In the genomic region with DNA sequence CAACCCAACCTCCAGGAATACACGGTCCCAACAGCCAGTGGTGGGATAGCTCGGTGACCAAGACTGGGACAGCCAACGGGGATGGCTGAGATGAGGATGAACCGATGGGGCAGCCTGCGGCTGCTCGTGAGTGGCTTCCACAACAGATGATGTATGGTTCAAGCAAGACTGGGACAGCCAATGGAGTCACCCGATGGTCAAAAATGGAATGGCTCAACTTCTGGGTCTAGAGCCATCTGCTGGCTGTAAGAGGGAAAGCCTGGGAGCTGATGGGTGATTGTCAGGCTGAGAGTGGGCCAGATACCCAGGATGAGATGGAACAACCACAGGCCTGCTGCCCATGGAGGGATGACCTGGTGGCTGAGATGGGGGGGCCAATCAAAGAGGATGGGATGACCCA, we compare ENCODE assay signal across 12 cellular contexts. TPM values are rescaled to one million over a fixed set of nuclear protein-coding genes. Genes with fewer than 3 reads are reported as not detected.
A peak's percentile ranks its signal among the peaks of the same experiment; 100 is the strongest.
DNase-seq lines count a peak whose midpoint lies in the region; ATAC-seq and TF ChIP-seq lines count a peak whose summit lies in the region.
"Had no signal": no experiment of that assay in that cellular context is flagged by ENCODE, and none has a peak within 500 bp of the region (broad histone marks: within the 10 kb centered on the region; RNA-seq: fewer than 3 reads in every experiment).

No MANE protein-coding gene starts in this region.

- ATAC-seq in HG02981 (IDR thresholded peaks at IDR 0.05; ENCODE audit: unreplicated experiment), result no peak
- ATAC-seq: activated CD4-positive, CD25-positive, alpha-beta regulatory T cell treated with anti-CD3 and anti-CD28 coated beads, Interleukin-2, amount 50 U/mL, for 24 hours had no signal

- peaks cover 0 to 35% (median 0%) of the 10 kb centered on the region in 11 experiments; a peak in 6 of 22 replicates for H4K20me1 ChIP-seq in BLaER1 treated with 17β-estradiol and CSF1 and Interleukin-3, amounts not matched to agents 10 nM and 100 nM
- no peaks in the 10 kb centered on the region for H4K20me1 ChIP-seq in GM23248 (ENCODE audit: insufficient read depth)

- in situ Hi-C loops in GM23248 (cut with MboI), result no loop called here

- peaks cover 16% of the 10 kb centered on the region; the same call in 1 of the 2 replicates for H3F3A ChIP-seq in GM23248 (ENCODE audit: insufficient read depth)

- H3K9ac ChIP-seq in BLaER1 treated with 17β-estradiol and CSF1 and Interleukin-3, amounts not matched to agents 10 nM and 100 nM, result no peak overlapping the region
- no peak overlapping the region for H3K9ac ChIP-seq in GM23248

- WGBS in GM23248 (ENCODE audit: low coverage in 1 of 2, low lambda C conversion rate in 2 of 2, missing lambda C conversion rate in 2 of 2), 2 experiments, result 80 to 84% methylated on average over 7 of the region's 7 CpGs

- H3K9me3 ChIP-seq in BLaER1 treated with 17β-estradiol and CSF1 and Interleukin-3, amounts not matched to agents 10 nM and 100 nM (replicated peaks in 1 of 11), result no peaks in the 10 kb centered on the region
- no peaks in the 10 kb centered on the region for H3K9me3 ChIP-seq in GM23248 (ENCODE audit: low read depth)
- H3K9me3 ChIP-seq in WERI-Rb-1 (ENCODE audit: severe bottlenecking), result no peaks in the 10 kb centered on the region
- H3K9me3 ChIP-seq: ovary had no signal

- no peaks in the 10 kb centered on the region for H3K36me3 ChIP-seq in BLaER1 treated with 17β-estradiol and CSF1 and Interleukin-3, amounts not matched to agents 10 nM and 100 nM
- no peaks in the 10 kb centered on the region for H3K36me3 ChIP-seq in GM23248 (ENCODE audit: low read depth)
- H3K36me3 ChIP-seq in WERI-Rb-1, result peaks cover 35% of the 10 kb centered on the region
- H3K36me3 ChIP-seq: ovary had no signal

- H3K27ac ChIP-seq in BLaER1 treated with 17β-estradiol and CSF1 and Interleukin-3, amounts not matched to agents 10 nM and 100 nM, result no peak overlapping the region
- H3K27ac ChIP-seq in GM23248 (no peak overlapping the region), WERI-Rb-1 (no peak overlapping the region)
- H3K27ac ChIP-seq: ovary had no signal

- H3K9me2 ChIP-seq in GM23248 (ENCODE audit: insufficient read depth), result no peaks in the 10 kb centered on the region

- H3K4me3 ChIP-seq in BLaER1 treated with 17β-estradiol and CSF1 and Interleukin-3, amounts not matched to agents 10 nM and 100 nM, result no peak overlapping the region
- no peak overlapping the region for H3K4me3 ChIP-seq in GM23248
- H3K4me3 ChIP-seq in WERI-Rb-1 (ENCODE audit: low read depth, low read length), result no peak overlapping the region
- H3K4me3 ChIP-seq: ovary had no signal

- H3K27me3 ChIP-seq in BLaER1 treated with 17β-estradiol and CSF1 and Interleukin-3, amounts not matched to agents 10 nM and 100 nM, result peaks cover 0 to 23% (median 8%) of the 10 kb centered on the region in 11 experiments; a peak in 10 of 22 replicates
- H3K27me3 ChIP-seq in GM23248 (replicated peaks; ENCODE audit: insufficient read depth) (no peaks in the 10 kb centered on the region), WERI-Rb-1 (ENCODE audit: insufficient read depth, low read depth, severe bottlenecking) (no peaks in the 10 kb centered on the region)
- H3K27me3 ChIP-seq: ovary had no signal

- peak overlapping the region in 10 of 11 experiments; percentile 40 to 85 (median 76); a peak in 18 of 22 replicates for H3K4me2 ChIP-seq in BLaER1 treated with 17β-estradiol and CSF1 and Interleukin-3, amounts not matched to agents 10 nM and 100 nM
- H3K4me2 ChIP-seq in GM23248 (ENCODE audit: unreplicated experiment), result no peak overlapping the region

- TF ChIP-seq CTCF in WERI-Rb-1 (IDR thresholded peaks at IDR 0.05; ENCODE audit: low read depth, low read length), result peak; percentile 74

- peak; percentile 36 for DNase-seq in GM23248
- DNase-seq in WERI-Rb-1, result no peak
- DNase-seq in iris pigment epithelial cell (ENCODE audit: low read depth), result peak; percentile 18
- DNase-seq in NCI-H2029 treated with DMSO at 0.1 percent for 48 hours (lab: John Stamatoyannopoulos, UW), result no peak
- no peak for DNase-seq in SHP77 (lab: John Stamatoyannopoulos, UW)
- no peak for DNase-seq in activated CD4-positive, alpha-beta T cell treated with anti-CD3 and anti-CD28 coated beads for 1 hour
- DNase-seq: aorta, NCI-H524 treated with DMSO at 0.1 percent for 48 hours, ovary had no signal

- H3K4me1 ChIP-seq in BLaER1 treated with 17β-estradiol and CSF1 and Interleukin-3, amounts not matched to agents 10 nM and 100 nM, result peaks cover 26 to 57% (median 45%) of the 10 kb centered on the region in 10 experiments
- peaks cover 15% of the 10 kb centered on the region for H3K4me1 ChIP-seq in GM23248 (ENCODE audit: insufficient read depth)

- no peak overlapping the region for H2AFZ ChIP-seq in GM23248

- H3K79me2 ChIP-seq in GM23248 (ENCODE audit: insufficient read depth), result no peaks in the 10 kb centered on the region

RNA-seq across cellular contexts. Expression of gene SYT7, which starts 35.5 kb away (rescaled TPM):
- total RNA-seq in GM23248 (2014; rRNA removed; shearing (Covaris generic)), result 1.5 and 1.9 TPM in 2 replicates
- polyA plus RNA-seq in GM23248 (2016; fragmentation: Nextera tagmentation; extraction: Ambion mirVana), result 0.40 and 0.72 TPM in 2 replicates

RNA-seq across cellular contexts. Expression of gene LRRC10B, which starts 36.8 kb away (rescaled TPM):
- 0.43 TPM in 1 of 2 replicates, not detected in the other for total RNA-seq in GM23248 (2014; rRNA removed; shearing (Covaris generic))
- polyA plus RNA-seq in GM23248 (2016; fragmentation: Nextera tagmentation; extraction: Ambion mirVana), result not detected in 2 replicates

Comparison
In these comparisons a context has a peak if more than half of its experiments do, and no peak if none do; other contexts are left out.
1. DNase-seq: peak in GM23248 (single experiment) and iris pigment epithelial cell (single experiment); none in WERI-Rb-1 (single experiment), NCI-H2029 treated with DMSO at 0.1 percent for 48 hours (single experiment), SHP77 (0 of 2) and activated CD4-positive, alpha-beta T cell treated with anti-CD3 and anti-CD28 coated beads for 1 hour (single experiment).